ENCODE assay signal across 26 cellular contexts in genomic region chr2:28578768-28579167, GRCh38.
"Had no signal": no experiment of that assay in that cellular context is flagged by ENCODE, and none has a peak within 500 bp of the region (broad histone marks: within the 10 kb centered on the region; RNA-seq: fewer than 3 reads in every experiment).

No MANE protein-coding gene starts in this region.

- H3K27ac Mint-ChIP-seq: immature natural killer cell; mesothelial cell of epicardium; natural killer cell treated with Interleukin-12 subunit alpha and Interleukin-12 subunit beta and Interleukin-15 and Interleukin-18, amount 100 ng/mL, for 72 hours; stimulated activated memory B cell treated with anti-CD40 and anti-IgM and Interleukin-4, amounts not matched to agents 10 μg/mL and 1 μg/mL and 100 μg/mL, for 72 hours had no signal

- H3K4me3 ChIP-seq: esophagus squamous epithelium, mucosa of descending colon, pancreas, right lobe of liver, smooth muscle cell, testis, tibial artery, upper lobe of left lung, uterus had no signal

- H3K27me3 Mint-ChIP-seq: natural killer cell treated with Interleukin-12 subunit alpha and Interleukin-12 subunit beta and Interleukin-15 and Interleukin-18, amount 100 ng/mL, for 72 hours had no signal

- H3K9me3 Mint-ChIP-seq: immature natural killer cell; natural killer cell treated with Interleukin-12 subunit alpha and Interleukin-12 subunit beta and Interleukin-15 and Interleukin-18, amount 100 ng/mL, for 72 hours; neural crest cell; stimulated activated memory B cell treated with anti-CD40 and anti-IgM and Interleukin-4, amounts not matched to agents 10 μg/mL and 1 μg/mL and 100 μg/mL, for 72 hours had no signal

- DNase-seq: dermis blood vessel endothelial cell; effector memory CD4-positive, alpha-beta T cell; erythroblast; esophagus squamous epithelium; foreskin melanocyte; hypothalamus; immature natural killer cell; mesenchymal stem cell; mucosa of descending colon; naive B cell; pancreas; stimulated activated CD4-positive, alpha-beta T cell treated with anti-CD3 and anti-CD28 coated beads, Interleukin-4, amount 100 ng/mL, for 4 hours; stimulated activated naive CD8-positive, alpha-beta T cell treated with anti-CD3 and anti-CD28 coated beads, Interleukin-15, Interleukin-2, amounts not matched to agents 100 U/mL and 50 U/mL, for 24 hours; substantia nigra; testis; tibial artery; upper lobe of left lung; uterus had no signal

- H3K36me3 ChIP-seq: esophagus squamous epithelium, pancreas, right lobe of liver, tibial artery, upper lobe of left lung, uterus had no signal

- H3K4me1 Mint-ChIP-seq: immature natural killer cell; mesothelial cell of epicardium; naive B cell; neural crest cell; stimulated activated memory B cell treated with anti-CD40 and anti-IgM and Interleukin-4, amounts not matched to agents 10 μg/mL and 1 μg/mL and 100 μg/mL, for 72 hours had no signal

- H3K27me3 ChIP-seq: esophagus squamous epithelium, neutrophil, pancreas, right lobe of liver, testis, tibial artery, upper lobe of left lung, uterus had no signal

- H3K4me2 ChIP-seq: smooth muscle cell had no signal

- H3K4me1 ChIP-seq: pancreas, right lobe of liver, uterus had no signal

- ATAC-seq: left lobe of liver; mucosa of descending colon; natural killer cell treated with Interleukin-12 subunit alpha and Interleukin-12 subunit beta and Interleukin-15 and Interleukin-18, amount 100 ng/mL, for 72 hours; pancreas; right lobe of liver; stimulated activated memory B cell treated with anti-CD40 and anti-IgM and Interleukin-4, amounts not matched to agents 10 μg/mL and 1 μg/mL and 100 μg/mL, for 72 hours; stimulated activated naive CD8-positive, alpha-beta T cell treated with anti-CD3 and anti-CD28 coated beads, Interleukin-15, Interleukin-2, amounts not matched to agents 100 U/mL and 50 U/mL, for 24 hours had no signal

- H3K36me3 Mint-ChIP-seq: immature natural killer cell; mesothelial cell of epicardium; natural killer cell treated with Interleukin-12 subunit alpha and Interleukin-12 subunit beta and Interleukin-15 and Interleukin-18, amount 100 ng/mL, for 72 hours; stimulated activated memory B cell treated with anti-CD40 and anti-IgM and Interleukin-4, amounts not matched to agents 10 μg/mL and 1 μg/mL and 100 μg/mL, for 72 hours had no signal

- H3K9me3 ChIP-seq: esophagus squamous epithelium, mucosa of descending colon, neutrophil, pancreas, right lobe of liver, testis, tibial artery, upper lobe of left lung, uterus had no signal

- H3K4me3 Mint-ChIP-seq: immature natural killer cell; mesothelial cell of epicardium; naive B cell; natural killer cell treated with Interleukin-12 subunit alpha and Interleukin-12 subunit beta and Interleukin-15 and Interleukin-18, amount 100 ng/mL, for 72 hours; neural crest cell; stimulated activated memory B cell treated with anti-CD40 and anti-IgM and Interleukin-4, amounts not matched to agents 10 μg/mL and 1 μg/mL and 100 μg/mL, for 72 hours had no signal

- H3K27ac ChIP-seq: esophagus squamous epithelium, neutrophil, pancreas, right lobe of liver, testis, tibial artery, upper lobe of left lung, uterus had no signal
